In genomic region chr13:25415196-25415595, GRCh38 we compare ENCODE assay signal across 18 cellular contexts. TPM values are rescaled to one million over a fixed set of nuclear protein-coding genes. Genes with fewer than 3 reads are reported as not detected.
"Had no signal": no experiment of that assay in that cellular context is flagged by ENCODE, and none has a peak within 500 bp of the region (broad histone marks: within the 10 kb centered on the region; RNA-seq: fewer than 3 reads in every experiment).

No MANE protein-coding gene starts in this region.

- DNase-seq: activated CD4-positive, alpha-beta memory T cell treated with anti-CD3 and anti-CD28 coated beads for 36 hours; activated CD4-positive, alpha-beta T cell treated with anti-CD3 and anti-CD28 coated beads for 1 hour; activated naive CD4-positive, alpha-beta T cell treated with anti-CD3 and anti-CD28 coated beads, Interleukin-2, amount 10 ng/mL, durations not matched to agents 7 days and 5 days; activated T-cell treated with anti-CD3 and anti-CD28 coated beads, Interleukin-2, amount 50 U/mL, for 24 hours; left colon; lower lobe of right lung; nucleus accumbens; posterior cingulate gyrus; retina; stimulated activated CD4-positive, alpha-beta T cell treated with anti-CD3 and anti-CD28 coated beads, Interleukin-12 subunit alpha, Interleukin-12 subunit beta, amount 100 ng/mL, for 4 hours; stimulated activated CD4-positive, alpha-beta T cell treated with anti-CD3 and anti-CD28 coated beads, Interleukin-2, amount 100 ng/mL, for 24 hours; thyroid gland had no signal

- H3K36me3 Mint-ChIP-seq: activated CD4-positive, alpha-beta memory T cell treated with anti-CD3 and anti-CD28 coated beads for 36 hours; activated naive CD4-positive, alpha-beta T cell treated with anti-CD3 and anti-CD28 coated beads, Interleukin-2, amount 10 ng/mL, durations not matched to agents 7 days and 5 days; stimulated activated effector memory CD8-positive, alpha-beta T cell treated with anti-CD3 and anti-CD28 coated beads, Interleukin-12 subunit alpha, Interleukin-12 subunit beta, amount 100 ng/mL, for 72 hours had no signal

- H3K9me3 ChIP-seq: ascending aorta, breast epithelium, thyroid gland had no signal

- H3K36me3 ChIP-seq: ascending aorta, breast epithelium, lower lobe of right lung, thyroid gland had no signal

- H3K4me3 Mint-ChIP-seq: activated CD4-positive, alpha-beta memory T cell treated with anti-CD3 and anti-CD28 coated beads for 36 hours; activated naive CD4-positive, alpha-beta T cell treated with anti-CD3 and anti-CD28 coated beads, Interleukin-2, amount 10 ng/mL, durations not matched to agents 7 days and 5 days; activated T-cell treated with anti-CD3 and anti-CD28 coated beads, Interleukin-2, amount 50 U/mL, for 24 hours; nephron; stimulated activated effector memory CD8-positive, alpha-beta T cell treated with anti-CD3 and anti-CD28 coated beads, Interleukin-12 subunit alpha, Interleukin-12 subunit beta, amount 100 ng/mL, for 72 hours had no signal

- H3K9me3 Mint-ChIP-seq: activated naive CD4-positive, alpha-beta T cell treated with anti-CD3 and anti-CD28 coated beads, Interleukin-2, amount 10 ng/mL, durations not matched to agents 7 days and 5 days; activated T-cell treated with anti-CD3 and anti-CD28 coated beads, Interleukin-2, amount 50 U/mL, for 24 hours; stimulated activated effector memory CD8-positive, alpha-beta T cell treated with anti-CD3 and anti-CD28 coated beads, Interleukin-12 subunit alpha, Interleukin-12 subunit beta, amount 100 ng/mL, for 72 hours had no signal

- ATAC-seq: esophagus mucosa; left colon; lower lobe of right lung; stimulated activated effector memory CD8-positive, alpha-beta T cell treated with anti-CD3 and anti-CD28 coated beads, Interleukin-12 subunit alpha, Interleukin-12 subunit beta, amount 100 ng/mL, for 72 hours had no signal

- H3K4me1 Mint-ChIP-seq: activated naive CD4-positive, alpha-beta T cell treated with anti-CD3 and anti-CD28 coated beads, Interleukin-2, amount 10 ng/mL, durations not matched to agents 7 days and 5 days; nephron; stimulated activated effector memory CD8-positive, alpha-beta T cell treated with anti-CD3 and anti-CD28 coated beads, Interleukin-12 subunit alpha, Interleukin-12 subunit beta, amount 100 ng/mL, for 72 hours had no signal

- H3K4me1 ChIP-seq: ascending aorta, breast epithelium, lower lobe of right lung, thyroid gland had no signal

- H3K27ac Mint-ChIP-seq: activated CD4-positive, alpha-beta memory T cell treated with anti-CD3 and anti-CD28 coated beads for 36 hours; activated naive CD4-positive, alpha-beta T cell treated with anti-CD3 and anti-CD28 coated beads, Interleukin-2, amount 10 ng/mL, durations not matched to agents 7 days and 5 days; activated T-cell treated with anti-CD3 and anti-CD28 coated beads, Interleukin-2, amount 50 U/mL, for 24 hours; nephron; stimulated activated effector memory CD8-positive, alpha-beta T cell treated with anti-CD3 and anti-CD28 coated beads, Interleukin-12 subunit alpha, Interleukin-12 subunit beta, amount 100 ng/mL, for 72 hours had no signal

- H3K27me3 ChIP-seq: ascending aorta, thyroid gland had no signal

- H3K4me3 ChIP-seq: ascending aorta, breast epithelium, lower lobe of right lung, thyroid gland had no signal

- H3K27ac ChIP-seq: ascending aorta, breast epithelium, lower lobe of right lung, thyroid gland, VCaP had no signal

RNA-seq across cellular contexts. Expression of gene ATP8A2, which starts 43.4 kb away (rescaled TPM):
- total RNA-seq: esophagus mucosa had no signal
